Comparison of ENCODE assay signal across 21 cellular contexts in genomic region chr13:49404621-49405020, GRCh38. TPM values are rescaled to one million over a fixed set of nuclear protein-coding genes. Genes with fewer than 3 reads are reported as not detected.
DNase-seq lines count a peak whose midpoint lies in the region; ATAC-seq, FAIRE-seq and TF ChIP-seq lines count a peak whose summit lies in the region.
"Had no signal": no experiment of that assay in that cellular context is flagged by ENCODE, and none has a peak within 500 bp of the region (broad histone marks: within the 10 kb centered on the region; RNA-seq: fewer than 3 reads in every experiment).

No MANE protein-coding gene starts in this region.

- no peak overlapping the region for H2AFZ ChIP-seq in HepG2 (ENCODE audit: low read length)
- no peak overlapping the region for H2AFZ ChIP-seq in astrocyte (ENCODE audit: low read depth, low read length)
- H2AFZ ChIP-seq: GM23338 had no signal

- CTCF ChIA-PET in HepG2 (lab: Yijun Ruan, JAX; ENCODE audit: low intra/inter-chr PET ratio, low total read pairs) = no interaction called here

- in situ Hi-C loops in HepG2 (cut with HindIII; ENCODE audit: extremely low pct_ligation_motif_present, low pct_unique_long_range_greater_than_20kb) = no loop called here

- H4K20me1 ChIP-seq in HepG2 (ENCODE audit: insufficient read depth, low read length) = no peaks in the 10 kb centered on the region
- no peaks in the 10 kb centered on the region for H4K20me1 ChIP-seq in astrocyte (ENCODE audit: insufficient read depth, low read length)
- H4K20me1 ChIP-seq: BLaER1 had no signal

- no peaks in the 10 kb centered on the region for H3K79me2 ChIP-seq in HepG2 (ENCODE audit: insufficient read depth, low read length)
- H3K79me2 ChIP-seq in astrocyte (ENCODE audit: insufficient read depth, low read length) = no peaks in the 10 kb centered on the region

- no peaks in the 10 kb centered on the region for H3K27me3 ChIP-seq in HepG2 (ENCODE audit: control insufficient read depth in 1 of 2, insufficient read depth in 2 of 2, low read length in 2 of 2)
- H3K27me3 ChIP-seq in right lobe of liver = no peaks in the 10 kb centered on the region
- no peaks in the 10 kb centered on the region for H3K27me3 ChIP-seq in astrocyte (ENCODE audit: insufficient read depth, low read length)
- no peaks in the 10 kb centered on the region for H3K27me3 ChIP-seq in sigmoid colon
- H3K27me3 ChIP-seq: BLaER1 had no signal

- no peak for TF ChIP-seq RAD21 in HepG2 (CRISPR knock-in tag; IDR thresholded peaks at IDR 0.05)

- no peaks in the 10 kb centered on the region for H3K36me3 ChIP-seq in HepG2 (replicated peaks in 1 of 2; ENCODE audit: control insufficient read depth in 1 of 2, insufficient read depth in 2 of 2, low read length in 2 of 2)
- H3K36me3 ChIP-seq in right lobe of liver = no peaks in the 10 kb centered on the region
- no peaks in the 10 kb centered on the region for H3K36me3 ChIP-seq in astrocyte (ENCODE audit: insufficient read depth, low read length)
- H3K36me3 ChIP-seq in sigmoid colon = no peaks in the 10 kb centered on the region

- peaks cover 6% of the 10 kb centered on the region for H3K36me3 Mint-ChIP-seq in astrocyte (ENCODE audit: low read depth, unreplicated experiment)

- H3K4me2 ChIP-seq in HepG2 (ENCODE audit: low read depth, low read length) (no peak overlapping the region), astrocyte (ENCODE audit: low read length) (no peak overlapping the region)
- H3K4me2 ChIP-seq: BLaER1, GM23338 had no signal

- intact Hi-C loops in HepG2 (cut with micrococcal nuclease; ENCODE audit: unreplicated experiment) = no loop called here
- intact Hi-C loops in right lobe of liver (cut with DNase I) = no loop called here
- intact Hi-C loops in sigmoid colon (cut with DNase I) = loop anchor here (10.0 kb wide), 1 partner anchor 720 kb away; no protein-coding TSS in a partner anchor

- ATAC-seq in HepG2 (no peak), right lobe of liver (no peak)
- ATAC-seq: GM12878, HCT116 had no signal

- TF ChIP-seq POLR2A in HepG2 (IDR thresholded peaks at IDR 0.05; ENCODE audit: insufficient read depth in 1 of 2, low read depth in 2 of 2, low read length in 2 of 2) (no peak), right lobe of liver (IDR thresholded peaks at IDR 0.05) (no peak), sigmoid colon (IDR thresholded peaks at IDR 0.05) (no peak)

- H3K4me1 Mint-ChIP-seq in astrocyte (ENCODE audit: low read depth, unreplicated experiment) = peaks cover 17% of the 10 kb centered on the region
- H3K4me1 Mint-ChIP-seq: CD4-positive, alpha-beta memory T cell had no signal

- BruUV-seq in HepG2 (replicated peaks; lab: Mats Ljungman, UMichigan) = no TSS peak

- H3K27ac ChIP-seq in HepG2 (ENCODE audit: extremely low read length, insufficient read depth, low read length) (no peak overlapping the region), right lobe of liver (no peak overlapping the region), astrocyte (ENCODE audit: low read depth, low read length) (peak overlapping the region; percentile 21), sigmoid colon (peak overlapping the region in 3 of 4 donors; percentile 52 to 89 (median 87))
- H3K27ac ChIP-seq: 22Rv1, BLaER1 had no signal

- no peak overlapping the region for H3K4me3 ChIP-seq in HepG2 (replicated peaks in 1 of 3; ENCODE audit: insufficient read depth in 1 of 3, low read depth in 2 of 3, low read length in 3 of 3)
- H3K4me3 ChIP-seq in right lobe of liver = no peak overlapping the region
- H3K4me3 ChIP-seq in astrocyte (ENCODE audit: insufficient read depth, low read depth, low read length) = no peak overlapping the region
- no peak overlapping the region for H3K4me3 ChIP-seq in sigmoid colon
- H3K4me3 ChIP-seq: BLaER1, GM12878, GM23338 had no signal

- no peak overlapping the region for H3K4me3 Mint-ChIP-seq in astrocyte (ENCODE audit: unreplicated experiment)
- H3K4me3 Mint-ChIP-seq: B cell; CD14-positive monocyte; CD4-positive, alpha-beta memory T cell; GM23338; H9 had no signal

- TF ChIP-seq CTCF in HepG2 (CRISPR knock-in tag; IDR thresholded peaks at IDR 0.05) = no peak
- TF ChIP-seq CTCF in right lobe of liver (IDR thresholded peaks at IDR 0.05) = no peak
- TF ChIP-seq CTCF in astrocyte (IDR thresholded peaks at IDR 0.05; ENCODE audit: insufficient read depth, low read depth, low read length) = no peak
- TF ChIP-seq CTCF in sigmoid colon (IDR thresholded peaks at IDR 0.05) = no peak

- POLR2A ChIA-PET in HepG2 (lab: Yijun Ruan, JAX) = no interaction called here

- DNase-seq in HepG2 (ENCODE audit: low spot score) = no peak
- DNase-seq in right lobe of liver = no peak
- no peak for DNase-seq in astrocyte (ENCODE audit: low read depth)
- DNase-seq in sigmoid colon = no peak
- no peak for DNase-seq in CD1c-positive myeloid dendritic cell (ENCODE audit: extremely low spot score)
- no peak for DNase-seq in C1 segment of cervical spinal cord (lab: John Stamatoyannopoulos, UW)
- DNase-seq: CD4-positive, alpha-beta memory T cell; DMS 273 treated with DMSO at 0.1 percent for 48 hours; DMS79; EL; GDM1; H9 had no signal

- WGBS in HepG2 (ENCODE audit: low lambda C conversion rate) = 94% methylated on average over 2 of the region's 2 CpGs
- WGBS in right lobe of liver (ENCODE audit: insufficient coverage, low coverage, low lambda C conversion rate, missing lambda C conversion rate) = 71% methylated on average over 1 of the region's 2 CpGs
- 76 to 82% methylated on average over 2 of the region's 2 CpGs for WGBS in sigmoid colon, 2 donors

- FAIRE-seq in HepG2 (lab: Jason Lieb, UNC) (no peak), astrocyte (lab: Jason Lieb, UNC) (peak; percentile 13)
- FAIRE-seq: A204.1, D721Med, GM12878 had no signal

- H3K27ac Mint-ChIP-seq in astrocyte (ENCODE audit: unreplicated experiment) = no peak overlapping the region
- H3K27ac Mint-ChIP-seq: B cell, CD14-positive monocyte, GM23338, H9 had no signal

- peaks cover 9% of the 10 kb centered on the region for H3K9me3 Mint-ChIP-seq in astrocyte (ENCODE audit: unreplicated experiment)
- H3K9me3 Mint-ChIP-seq: GM23338, H9 had no signal

- H3K27me3 Mint-ChIP-seq in astrocyte (ENCODE audit: low read depth, unreplicated experiment) = no peaks in the 10 kb centered on the region
- H3K27me3 Mint-ChIP-seq: B cell; CD4-positive, alpha-beta memory T cell had no signal

- H3K9ac ChIP-seq in HepG2 (ENCODE audit: insufficient read depth, low read depth, low read length) = no peak overlapping the region
- no peak overlapping the region for H3K9ac ChIP-seq in astrocyte (ENCODE audit: low read length)
- H3K9ac ChIP-seq: BLaER1 had no signal

- H3K9me3 ChIP-seq in HepG2 (ENCODE audit: low read length) (no peaks in the 10 kb centered on the region), right lobe of liver (no peaks in the 10 kb centered on the region), astrocyte (ENCODE audit: insufficient read depth, low read depth, low read length) (no peaks in the 10 kb centered on the region), sigmoid colon (peaks cover 0 to 6% (median 0%) of the 10 kb centered on the region in 4 donors)

- H3K4me1 ChIP-seq in HepG2 (ENCODE audit: insufficient read depth, low read length) = no peaks in the 10 kb centered on the region
- no peaks in the 10 kb centered on the region for H3K4me1 ChIP-seq in right lobe of liver
- H3K4me1 ChIP-seq in astrocyte (ENCODE audit: insufficient read depth, low read length) = peaks cover 3% of the 10 kb centered on the region
- H3K4me1 ChIP-seq in sigmoid colon = peaks cover 0 to 42% (median 21%) of the 10 kb centered on the region in 4 donors
- H3K4me1 ChIP-seq: BLaER1 had no signal

- TF ChIP-seq EP300 in HepG2 (IDR thresholded peaks at IDR 0.05; ENCODE audit: low read depth in 2 of 2, low read length in 2 of 2) = no peak
- no peak for TF ChIP-seq EP300 in HepG2 (CRISPR knock-in tag; IDR thresholded peaks at IDR 0.05; ENCODE audit: borderline replicate concordance)
- no peak for TF ChIP-seq EP300 in sigmoid colon (IDR thresholded peaks at IDR 0.05)

RNA-seq across cellular contexts. Expression of gene CAB39L, which starts 39.2 kb away (rescaled TPM):
- 6.1 and 8.3 TPM in 2 replicates for total RNA-seq in HepG2 (2016; rRNA removed; fragmentation: Illumina TruSeq; extraction: Trizol)
- total RNA-seq in HepG2 (2016; cell fraction: cytosol; rRNA removed; fragmentation: Illumina TruSeq; extraction: Trizol; ENCODE audit: low read depth) = 2.2 TPM in 2 replicates
- 5.6 and 8.5 TPM in 2 replicates for total RNA-seq in HepG2 (2016; cell fraction: insoluble cytoplasmic fraction; rRNA removed; fragmentation: Illumina TruSeq; extraction: Trizol)
- total RNA-seq in HepG2 (2016; cell fraction: membrane; rRNA removed; fragmentation: Illumina TruSeq; extraction: Trizol) = 6.0 and 6.4 TPM in 2 replicates
- 3.9 and 4.0 TPM in 2 replicates for total RNA-seq in HepG2 (2016; cell fraction: nucleus; rRNA removed; fragmentation: Illumina TruSeq; extraction: Trizol)
- polyA plus RNA-seq in HepG2 (2011; rRNA removed) = 2.2 and 3.1 TPM in 2 replicates
- polyA plus RNA-seq in HepG2 (2011; cell fraction: cytosol; rRNA removed) = 1.7 and 2.4 TPM in 2 replicates
- polyA plus RNA-seq in HepG2 (2011; cell fraction: nucleus; rRNA removed) = 1.00 and 1.1 TPM in 2 replicates
- 2.9 and 3.9 TPM in 2 replicates for polyA plus RNA-seq in HepG2 (2012)
- polyA plus RNA-seq in HepG2 (2016; cell fraction: cytosol; fragmentation: Illumina TruSeq; extraction: Trizol; ENCODE audit: low read depth) = 1.5 and 2.1 TPM in 2 replicates
- 7.8 and 8.2 TPM in 2 replicates for polyA plus RNA-seq in HepG2 (2016; cell fraction: insoluble cytoplasmic fraction; fragmentation: Illumina TruSeq; extraction: Trizol; ENCODE audit: low read depth)
- 4.1 and 4.4 TPM in 2 replicates for polyA plus RNA-seq in HepG2 (2016; cell fraction: membrane; fragmentation: Illumina TruSeq; extraction: Trizol; ENCODE audit: low read depth)
- 3.4 and 4.1 TPM in 2 replicates for polyA plus RNA-seq in HepG2 (2016; cell fraction: nucleus; fragmentation: Illumina TruSeq; extraction: Trizol; ENCODE audit: insufficient read depth, low read depth)
- 1.5 and 4.9 TPM in 2 replicates for polyA minus RNA-seq in HepG2 (2011; rRNA and poly(A)+ RNA removed; ENCODE audit: low replicate concordance)
- 2.0 and 3.7 TPM in 2 replicates for polyA minus RNA-seq in HepG2 (2011; cell fraction: cytosol; rRNA and poly(A)+ RNA removed)
- 4.4 and 4.5 TPM in 2 replicates for polyA minus RNA-seq in HepG2 (2011; cell fraction: nucleus; rRNA and poly(A)+ RNA removed)
- 1 to 10 TPM; 1.9 to 4.1 (median 2.8) TPM for total RNA-seq in right lobe of liver
- 13.2 and 13.7 TPM in 2 replicates for total RNA-seq in astrocyte
- 100 to 1,000 TPM; 121 to 180 (median 150) TPM for total RNA-seq in sigmoid colon
- polyA plus RNA-seq in sigmoid colon = 10 to 100 TPM in 1 of 3 donors, 1 to 10 TPM in 2; 5.5 to 15.6 (median 7.2) TPM

RNA-seq across cellular contexts. Expression of gene SETDB2, which starts 39.5 kb away (rescaled TPM):
- total RNA-seq in HepG2 (2016; rRNA removed; fragmentation: Illumina TruSeq; extraction: Trizol) (8.7 and 9.5 TPM in 2 replicates), right lobe of liver (1 to 10 TPM; 3.7 to 6.7 (median 4.6) TPM), astrocyte (5.6 and 5.8 TPM in 2 replicates), sigmoid colon (10 to 100 TPM in 3 of 4 donors, 1 to 10 TPM in 1; 7.5 to 12.5 (median 11.2) TPM)
- 6.9 and 7.8 TPM in 2 replicates for total RNA-seq in HepG2 (2016; cell fraction: cytosol; rRNA removed; fragmentation: Illumina TruSeq; extraction: Trizol; ENCODE audit: low read depth)
- 8.3 and 9.7 TPM in 2 replicates for total RNA-seq in HepG2 (2016; cell fraction: insoluble cytoplasmic fraction; rRNA removed; fragmentation: Illumina TruSeq; extraction: Trizol)
- total RNA-seq in HepG2 (2016; cell fraction: membrane; rRNA removed; fragmentation: Illumina TruSeq; extraction: Trizol) = 8.2 and 9.2 TPM in 2 replicates
- total RNA-seq in HepG2 (2016; cell fraction: nucleus; rRNA removed; fragmentation: Illumina TruSeq; extraction: Trizol) = 13.6 and 15.9 TPM in 2 replicates
- polyA plus RNA-seq in HepG2 (2011; rRNA removed) (6.1 and 8.1 TPM in 2 replicates), sigmoid colon (1 to 10 TPM; 3.6 to 4.9 (median 4.9) TPM)
- polyA plus RNA-seq in HepG2 (2011; cell fraction: cytosol; rRNA removed) = 2.2 and 3.0 TPM in 2 replicates
- polyA plus RNA-seq in HepG2 (2011; cell fraction: nucleus; rRNA removed) = 6.3 and 8.6 TPM in 2 replicates
- 7.9 and 8.3 TPM in 2 replicates for polyA plus RNA-seq in HepG2 (2012)
- polyA plus RNA-seq in HepG2 (2016; cell fraction: cytosol; fragmentation: Illumina TruSeq; extraction: Trizol; ENCODE audit: low read depth) = 1.1 and 2.0 TPM in 2 replicates
- polyA plus RNA-seq in HepG2 (2016; cell fraction: insoluble cytoplasmic fraction; fragmentation: Illumina TruSeq; extraction: Trizol; ENCODE audit: low read depth) = 7.2 and 7.5 TPM in 2 replicates
- 3.4 TPM in 2 replicates for polyA plus RNA-seq in HepG2 (2016; cell fraction: membrane; fragmentation: Illumina TruSeq; extraction: Trizol; ENCODE audit: low read depth)
- polyA plus RNA-seq in HepG2 (2016; cell fraction: nucleus; fragmentation: Illumina TruSeq; extraction: Trizol; ENCODE audit: insufficient read depth, low read depth) = 16.0 and 16.3 TPM in 2 replicates
- 1.6 and 2.4 TPM in 2 replicates for polyA minus RNA-seq in HepG2 (2011; rRNA and poly(A)+ RNA removed; ENCODE audit: low replicate concordance)
- 5.6 and 6.7 TPM in 2 replicates for polyA minus RNA-seq in HepG2 (2011; cell fraction: cytosol; rRNA and poly(A)+ RNA removed)
- 23.7 and 25.6 TPM in 2 replicates for polyA minus RNA-seq in HepG2 (2011; cell fraction: nucleus; rRNA and poly(A)+ RNA removed)

Comparison
In these comparisons a context has a peak if more than half of its experiments do, and no peak if none do; other contexts are left out.
1. H3K27ac ChIP-seq: peak in astrocyte (single experiment) and sigmoid colon (3 of 4); none in HepG2 (single experiment) and right lobe of liver (0 of 3).